11 cellular contexts compared by ENCODE assay signal in the genomic region with DNA sequence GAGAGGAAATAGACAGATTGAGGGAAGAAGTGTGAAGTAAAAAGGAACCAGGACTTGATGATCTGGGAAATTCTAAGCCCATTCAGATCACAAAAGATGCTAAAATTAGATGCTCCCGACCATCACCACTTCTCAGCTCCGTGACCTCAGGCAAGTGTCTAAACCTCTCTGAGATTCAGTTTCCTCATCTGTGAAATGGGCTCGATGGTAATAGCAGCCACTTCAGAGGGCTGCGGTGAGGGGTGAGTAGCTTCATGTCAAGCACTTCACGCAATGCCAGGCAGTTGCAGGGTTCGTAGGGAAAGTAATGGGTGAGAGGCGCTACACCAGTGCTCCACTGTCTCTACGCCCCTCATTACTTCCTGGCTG. TPM values are rescaled to one million over a fixed set of nuclear protein-coding genes. Genes with fewer than 3 reads are reported as not detected.
A peak's percentile ranks its signal among the peaks of the same experiment; 100 is the strongest.
DNase-seq lines count a peak whose midpoint lies in the region; ATAC-seq and TF ChIP-seq lines count a peak whose summit lies in the region.
"Had no signal": no experiment of that assay in that cellular context is flagged by ENCODE, and none has a peak within 500 bp of the region (broad histone marks: within the 10 kb centered on the region; RNA-seq: fewer than 3 reads in every experiment).

No MANE protein-coding gene starts in this region.

- no peaks in the 10 kb centered on the region for H3K9me2 ChIP-seq in HCT116 (ENCODE audit: insufficient read depth)

- H3K79me2 ChIP-seq in HCT116 (ENCODE audit: insufficient read depth, low read length): peaks cover 26% of the 10 kb centered on the region

- H3K4me2 ChIP-seq in HCT116 (ENCODE audit: low read length): 0 out of 2 replicates have a peak overlapping the region, but pooled peaks have one; percentile 99

- TF ChIP-seq POLR2A in HCT116 (IDR thresholded peaks at IDR 0.05; ENCODE audit: borderline replicate concordance, extremely low read depth, insufficient read depth, insufficient read length): no peak

- H3K4me3 Mint-ChIP-seq in CD4-positive, CD25-positive, alpha-beta regulatory T cell: peak overlapping the region; percentile 52 to 91 (median 80)
- peak overlapping the region; percentile 15 for H3K4me3 Mint-ChIP-seq in activated naive CD8-positive, alpha-beta T cell treated with anti-CD3 and anti-CD28 coated beads for 36 hours
- peak overlapping the region; percentile 73 to 85 (median 81) for H3K4me3 Mint-ChIP-seq in nephron
- H3K4me3 Mint-ChIP-seq in stimulated activated naive B cell treated with anti-CD40 and anti-IgM and Interleukin-4, amounts not matched to agents 10 μg/mL and 1 μg/mL and 100 μg/mL, for 72 hours: peak overlapping the region in 1 of 2 donors; percentile 11

- no peak for DNase-seq in CD4-positive, CD25-positive, alpha-beta regulatory T cell
- no peak for DNase-seq in HCT116 (ENCODE audit: low read depth, low spot score)
- peak; percentile 27 for DNase-seq in activated naive CD8-positive, alpha-beta T cell treated with anti-CD3 and anti-CD28 coated beads for 36 hours
- no peak for DNase-seq in stimulated activated naive B cell treated with anti-CD40 and anti-IgM and Interleukin-4, amounts not matched to agents 10 μg/mL and 1 μg/mL and 100 μg/mL, for 72 hours
- DNase-seq in cerebellar cortex (ENCODE audit: low spot score): no peak
- DNase-seq: small intestine had no signal

- POLR2A ChIA-PET in HCT116 (lab: Charles Lee): interaction anchor here (0.6 kb wide), 1 partner anchor 266 kb away, joined by 5 read pairs; no protein-coding TSS in a partner anchor

- BruUV-seq in HCT116 (replicated peaks; lab: Mats Ljungman, UMichigan): no TSS peak

- H3K36me3 Mint-ChIP-seq in CD4-positive, CD25-positive, alpha-beta regulatory T cell: peaks cover 4% of the 10 kb centered on the region
- H3K36me3 Mint-ChIP-seq in activated naive CD8-positive, alpha-beta T cell treated with anti-CD3 and anti-CD28 coated beads for 36 hours: no peaks in the 10 kb centered on the region
- H3K36me3 Mint-ChIP-seq in nephron (ENCODE audit: low read depth): no peaks in the 10 kb centered on the region
- H3K36me3 Mint-ChIP-seq in stimulated activated naive B cell treated with anti-CD40 and anti-IgM and Interleukin-4, amounts not matched to agents 10 μg/mL and 1 μg/mL and 100 μg/mL, for 72 hours: peaks cover 3 to 4% of the 10 kb centered on the region in 2 donors

- no peak overlapping the region for H3K9ac ChIP-seq in HCT116 (ENCODE audit: low read length)

- H3K27ac Mint-ChIP-seq in CD4-positive, CD25-positive, alpha-beta regulatory T cell: peak overlapping the region in 2 of 3 donors; percentile 60 to 62
- H3K27ac Mint-ChIP-seq in activated naive CD8-positive, alpha-beta T cell treated with anti-CD3 and anti-CD28 coated beads for 36 hours: no peak overlapping the region
- H3K27ac Mint-ChIP-seq in nephron: peak overlapping the region; percentile 44 to 79 (median 76)
- no peak overlapping the region for H3K27ac Mint-ChIP-seq in stimulated activated naive B cell treated with anti-CD40 and anti-IgM and Interleukin-4, amounts not matched to agents 10 μg/mL and 1 μg/mL and 100 μg/mL, for 72 hours

- no peaks in the 10 kb centered on the region for H3K9me3 ChIP-seq in CD4-positive, CD25-positive, alpha-beta regulatory T cell (ENCODE audit: control insufficient read depth in 2 of 2, low read length in 2 of 2)
- no peaks in the 10 kb centered on the region for H3K9me3 ChIP-seq in HCT116 (ENCODE audit: control insufficient read depth in 1 of 2, insufficient read depth in 1 of 2, low read depth in 1 of 2, low read length in 2 of 2)

- peaks cover 31% of the 10 kb centered on the region for H3K4me1 ChIP-seq in CD4-positive, CD25-positive, alpha-beta regulatory T cell (ENCODE audit: control insufficient read depth, insufficient read depth, low read length, poor library complexity, severe bottlenecking)
- H3K4me1 ChIP-seq in HCT116 (ENCODE audit: control insufficient read depth in 1 of 2, insufficient read depth in 2 of 2, low read length in 2 of 2): peaks cover 15 to 44% of the 10 kb centered on the region in 2 experiments

- ATAC-seq in CD4-positive, CD25-positive, alpha-beta regulatory T cell (ENCODE audit: low read depth in 2 of 2): no peak
- ATAC-seq in HCT116: no peak
- no peak for ATAC-seq in HG03342 (IDR thresholded peaks at IDR 0.05; ENCODE audit: unreplicated experiment)
- no peak for ATAC-seq in stimulated activated naive B cell treated with anti-CD40 and anti-IgM and Interleukin-4, amounts not matched to agents 10 μg/mL and 1 μg/mL and 100 μg/mL, for 72 hours (replicated peaks)
- no peak for ATAC-seq in HG03457 (IDR thresholded peaks at IDR 0.05; ENCODE audit: unreplicated experiment)
- ATAC-seq: esophagus mucosa had no signal

- no peak for TF ChIP-seq CTCF in HCT116 (IDR thresholded peaks at IDR 0.05 in 2 of 3, conservative IDR thresholded peaks at IDR 0.05 in 1 of 3; ENCODE audit: borderline replicate concordance in 1 of 3, insufficient read depth in 1 of 3, low read depth in 2 of 3, low read length in 2 of 3)
- TF ChIP-seq CTCF in nephron (IDR thresholded peaks at IDR 0.05; ENCODE audit: unreplicated experiment in 3 of 3): no peak

- H3K27me3 ChIP-seq in CD4-positive, CD25-positive, alpha-beta regulatory T cell (ENCODE audit: control insufficient read depth, insufficient read depth, low read length): no peaks in the 10 kb centered on the region
- H3K27me3 ChIP-seq in HCT116 (ENCODE audit: insufficient read depth, low read length): no peaks in the 10 kb centered on the region

- RAD21 ChIA-PET in HCT116 (lab: Charles Lee; ENCODE audit: low non-redundant PET in 1 of 2, low total read pairs in 2 of 2, uncharacterized antibody in 2 of 2, unreplicated experiment in 2 of 2): no interaction called here

- peaks cover 0 to 30% (median 12%) of the 10 kb centered on the region in 4 donors for H3K4me1 Mint-ChIP-seq in CD4-positive, CD25-positive, alpha-beta regulatory T cell
- H3K4me1 Mint-ChIP-seq in activated naive CD8-positive, alpha-beta T cell treated with anti-CD3 and anti-CD28 coated beads for 36 hours: peaks cover 21% of the 10 kb centered on the region
- H3K4me1 Mint-ChIP-seq in nephron: peaks cover 9% of the 10 kb centered on the region
- H3K4me1 Mint-ChIP-seq in stimulated activated naive B cell treated with anti-CD40 and anti-IgM and Interleukin-4, amounts not matched to agents 10 μg/mL and 1 μg/mL and 100 μg/mL, for 72 hours: peaks cover 23 to 39% of the 10 kb centered on the region in 2 donors

- peaks cover 0 to 1% (median 0%) of the 10 kb centered on the region in 7 donors for H3K9me3 Mint-ChIP-seq in CD4-positive, CD25-positive, alpha-beta regulatory T cell
- H3K9me3 Mint-ChIP-seq in activated naive CD8-positive, alpha-beta T cell treated with anti-CD3 and anti-CD28 coated beads for 36 hours: no peaks in the 10 kb centered on the region
- H3K9me3 Mint-ChIP-seq in nephron: peaks cover 10% of the 10 kb centered on the region
- no peaks in the 10 kb centered on the region for H3K9me3 Mint-ChIP-seq in stimulated activated naive B cell treated with anti-CD40 and anti-IgM and Interleukin-4, amounts not matched to agents 10 μg/mL and 1 μg/mL and 100 μg/mL, for 72 hours

- no peak overlapping the region for H2AFZ ChIP-seq in HCT116 (ENCODE audit: low read depth, low read length, poor library complexity, severe bottlenecking)

- TF ChIP-seq RAD21 in HCT116 (IDR thresholded peaks at IDR 0.05; ENCODE audit: low read depth): no peak

- H4K20me1 ChIP-seq in HCT116 (ENCODE audit: insufficient read depth): no peaks in the 10 kb centered on the region

- no peak overlapping the region for H3K27ac ChIP-seq in CD4-positive, CD25-positive, alpha-beta regulatory T cell (ENCODE audit: insufficient read depth, low read length, poor library complexity, severe bottlenecking)
- no peak overlapping the region for H3K27ac ChIP-seq in HCT116 (ENCODE audit: low read depth, low read length)
- H3K27ac ChIP-seq: cardiac muscle cell had no signal

- H3K27me3 Mint-ChIP-seq in CD4-positive, CD25-positive, alpha-beta regulatory T cell: peaks cover 20% of the 10 kb centered on the region
- H3K27me3 Mint-ChIP-seq in activated naive CD8-positive, alpha-beta T cell treated with anti-CD3 and anti-CD28 coated beads for 36 hours: no peaks in the 10 kb centered on the region
- peaks cover 35% of the 10 kb centered on the region for H3K27me3 Mint-ChIP-seq in nephron (ENCODE audit: low read depth)
- H3K27me3 Mint-ChIP-seq in stimulated activated naive B cell treated with anti-CD40 and anti-IgM and Interleukin-4, amounts not matched to agents 10 μg/mL and 1 μg/mL and 100 μg/mL, for 72 hours: peaks cover 3 to 11% of the 10 kb centered on the region in 2 donors

- H3K36me3 ChIP-seq in CD4-positive, CD25-positive, alpha-beta regulatory T cell (ENCODE audit: control insufficient read depth, insufficient read depth, low read length): no peaks in the 10 kb centered on the region
- H3K36me3 ChIP-seq in HCT116 (ENCODE audit: control insufficient read depth in 1 of 2, insufficient read depth in 2 of 2, low read length in 2 of 2): no peaks in the 10 kb centered on the region
- H3K36me3 ChIP-seq: cardiac muscle cell had no signal

- no peak overlapping the region for H3K4me3 ChIP-seq in CD4-positive, CD25-positive, alpha-beta regulatory T cell (ENCODE audit: low read depth, low read length)
- H3K4me3 ChIP-seq in HCT116 (replicated peaks in 1 of 2; ENCODE audit: low read depth in 1 of 2, low read length in 2 of 2): no peak overlapping the region
- H3K4me3 ChIP-seq: cardiac muscle cell had no signal

- intact Hi-C loops in HCT116 (cut with micrococcal nuclease): no loop called here

- CTCF ChIA-PET in HCT116 (lab: Charles Lee): no interaction called here

TF ChIP-seq in HCT116, 20 proteins besides CTCF, POLR2A, EP300 and RAD21:
- TF ChIP-seq, protein P1, sequence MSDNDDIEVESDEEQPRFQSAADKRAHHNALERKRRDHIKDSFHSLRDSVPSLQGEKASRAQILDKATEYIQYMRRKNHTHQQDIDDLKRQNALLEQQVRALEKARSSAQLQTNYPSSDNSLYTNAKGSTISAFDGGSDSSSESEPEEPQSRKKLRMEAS (IDR thresholded peaks at IDR 0.05): no peak
- TF ChIP-seq EGR1 (IDR thresholded peaks at IDR 0.05; ENCODE audit: low read depth) (no peak), FOSL1 (IDR thresholded peaks at IDR 0.05; ENCODE audit: low read depth) (no peak), JUND (IDR thresholded peaks at IDR 0.05) (no peak), POLR2AphosphoS5 (IDR thresholded peaks at IDR 0.05; ENCODE audit: low read depth, low read length) (no peak), ELF1 (IDR thresholded peaks at IDR 0.05; ENCODE audit: borderline replicate concordance, low read depth) (no peak)
- TF ChIP-seq, protein P2, sequence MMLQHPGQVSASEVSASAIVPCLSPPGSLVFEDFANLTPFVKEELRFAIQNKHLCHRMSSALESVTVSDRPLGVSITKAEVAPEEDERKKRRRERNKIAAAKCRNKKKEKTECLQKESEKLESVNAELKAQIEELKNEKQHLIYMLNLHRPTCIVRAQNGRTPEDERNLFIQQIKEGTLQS (IDR thresholded peaks at IDR 0.05): no peak

RNA-seq across cellular contexts. Expression of a gene that starts 9.0 kb away (rescaled TPM):
- total RNA-seq in CD4-positive, CD25-positive, alpha-beta regulatory T cell: 17.8 TPM
- polyA plus RNA-seq in CD4-positive, CD25-positive, alpha-beta regulatory T cell: 1 to 10 TPM; 3.7 to 5.8 (median 4.0) TPM
- total RNA-seq in HCT116 (2021; ENCODE audit: unreplicated experiment): 116 TPM
- 42.8 and 55.4 TPM in 2 replicates for polyA plus RNA-seq in HCT116 (2012)
- 10 to 100 TPM; 19.0 to 19.5 TPM for total RNA-seq in activated naive CD8-positive, alpha-beta T cell treated with anti-CD3 and anti-CD28 coated beads for 36 hours

Comparison
In these comparisons a context has a peak if more than half of its experiments do, and no peak if none do; other contexts are left out.
1. H3K27ac Mint-ChIP-seq: peak in CD4-positive, CD25-positive, alpha-beta regulatory T cell (2 of 3) and nephron (3 of 3); none in activated naive CD8-positive, alpha-beta T cell treated with anti-CD3 and anti-CD28 coated beads for 36 hours (single experiment) and stimulated activated naive B cell treated with anti-CD40 and anti-IgM and Interleukin-4, amounts not matched to agents 10 μg/mL and 1 μg/mL and 100 μg/mL, for 72 hours (single experiment).